Comparison of ENCODE assay signal across 1 cellular context in genomic region chr1:61049850-61050540, GRCh38.
A peak's percentile ranks its signal among the peaks of the same experiment; 100 is the strongest.
TF ChIP-seq lines count a peak whose summit lies in the region.

No MANE protein-coding gene starts in this region.

TF ChIP-seq in K562, 482 proteins besides CTCF, POLR2A, EP300 and RAD21 (continued from another document and continues in another):
- TF ChIP-seq PRDM10 (IDR thresholded peaks at IDR 0.05; ENCODE audit: partially characterized antibody) (peak; percentile 55), PHF8 (IDR thresholded peaks at IDR 0.05; ENCODE audit: borderline replicate concordance, low read length) (peak; percentile 54; the same call in 1 of the 2 replicates), GABPB2 (CRISPR knock-in tag; conservative IDR thresholded peaks at IDR 0.05) (no peak), ZNF165 (CRISPR knock-in tag; IDR thresholded peaks at IDR 0.05; ENCODE audit: borderline replicate concordance) (no peak), USF2 (CRISPR knock-in tag; IDR thresholded peaks at IDR 0.05) (no peak), MTA1 (IDR thresholded peaks at IDR 0.05; ENCODE audit: borderline replicate concordance) (no peak), HNRNPUL1 (IDR thresholded peaks at IDR 0.05; ENCODE audit: low read length) (no peak), FOXJ2 (tag; IDR thresholded peaks at IDR 0.05) (peak; percentile 47; the same call in 1 of the 2 replicates), PHF21A (IDR thresholded peaks at IDR 0.05; ENCODE audit: borderline replicate concordance, low read depth) (peak; percentile 73; the same call in 1 of the 2 replicates), MED1 (CRISPR knock-in tag; IDR thresholded peaks at IDR 0.05; ENCODE audit: borderline replicate concordance) (no peak), ESRRA (IDR thresholded peaks at IDR 0.05; ENCODE audit: borderline replicate concordance, low read depth) (peak; percentile 85), NFE2L1 (tag; IDR thresholded peaks at IDR 0.05; ENCODE audit: borderline replicate concordance, low read depth) (no peak), NR2C1 (IDR thresholded peaks at IDR 0.05) (peak; percentile 57; the same call in 1 of the 2 replicates), NR2C1 (tag; IDR thresholded peaks at IDR 0.05) (peak; percentile 82), ZNF764 (CRISPR knock-in tag; IDR thresholded peaks at IDR 0.05; ENCODE audit: low read depth) (0 out of 2 replicates have a peak, but pooled peaks have one; percentile 40), ZNF507 (tag; conservative IDR thresholded peaks at IDR 0.05) (no peak), TEAD1 (CRISPR knock-in tag; IDR thresholded peaks at IDR 0.05) (peak in 1 of 2 experiments; percentile 80; a peak in 2 of 4 replicates), ZNF609 (CRISPR knock-in tag; IDR thresholded peaks at IDR 0.05; ENCODE audit: borderline replicate concordance) (peak; percentile 54; the same call in 1 of the 2 replicates), HDAC3 (IDR thresholded peaks at IDR 0.05; ENCODE audit: borderline replicate concordance, partially characterized antibody) (no peak), NELFE (IDR thresholded peaks at IDR 0.05; ENCODE audit: insufficient read depth, insufficient read length) (no peak), BRD4 (IDR thresholded peaks at IDR 0.05) (peak; percentile 92; the same call in 1 of the 2 replicates), CHCHD3 (CRISPR knock-in tag; IDR thresholded peaks at IDR 0.05) (no peak), ZNF175 (CRISPR knock-in tag; IDR thresholded peaks at IDR 0.05; ENCODE audit: low read depth) (no peak), ZNF717 (CRISPR knock-in tag; IDR thresholded peaks at IDR 0.05) (no peak), SNIP1 (IDR thresholded peaks at IDR 0.05; ENCODE audit: low read depth) (no peak), RBM15 (IDR thresholded peaks at IDR 0.05; ENCODE audit: insufficient read depth, low read length) (no peak), ZBTB12 (CRISPR knock-in tag; IDR thresholded peaks at IDR 0.05) (no peak), ZBTB11 (CRISPR knock-in tag; IDR thresholded peaks at IDR 0.05) (no peak; a peak in 2 of 6 replicates), CHD1 (IDR thresholded peaks at IDR 0.05; ENCODE audit: low read length) (peak; percentile 42), FOXM1 (IDR thresholded peaks at IDR 0.05; ENCODE audit: low read depth) (peak; percentile 37; the same call in 1 of the 2 replicates), FOXM1 (CRISPR knock-in tag; IDR thresholded peaks at IDR 0.05; ENCODE audit: low read depth) (no peak), NRF1 (conservative IDR thresholded peaks at IDR 0.05 in 1 of 2, IDR thresholded peaks at IDR 0.05 in 1 of 2) (peak in 1 of 2 experiments; percentile 38; a peak in 3 of 4 replicates), SMAD4 (CRISPR knock-in tag; conservative IDR thresholded peaks at IDR 0.05) (peak; percentile 74), NFYB (IDR thresholded peaks at IDR 0.05; ENCODE audit: extremely low read depth, insufficient read length) (no peak), PTTG1 (tag; IDR thresholded peaks at IDR 0.05; ENCODE audit: low read depth) (no peak), SAP30 (IDR thresholded peaks at IDR 0.05; ENCODE audit: borderline replicate concordance, insufficient read depth, low read depth, low read length, poor library complexity, severe bottlenecking) (no peak), ZNF253 (CRISPR knock-in tag; conservative IDR thresholded peaks at IDR 0.05) (no peak), ZKSCAN3 (CRISPR knock-in tag; IDR thresholded peaks at IDR 0.05) (no peak), PHF20 (IDR thresholded peaks at IDR 0.05; ENCODE audit: partially characterized antibody) (no peak), ETS1 (conservative IDR thresholded peaks at IDR 0.05; ENCODE audit: control insufficient read depth, low read depth, low read length) (no peak), CSDE1 (IDR thresholded peaks at IDR 0.05) (no peak), TBP (optimal IDR thresholded peaks at IDR 0.05; ENCODE audit: low read depth, low read length) (peak; percentile 41), ZEB2 (IDR thresholded peaks at IDR 0.05) (no peak), GABPA (tag; conservative IDR thresholded peaks at IDR 0.05; ENCODE audit: low read depth) (no peak; the same call in 1 of the 2 replicates), CBFA2T2 (conservative IDR thresholded peaks at IDR 0.05) (no peak), CEBPB (tag; IDR thresholded peaks at IDR 0.05) (no peak)
- TF ChIP-seq, protein P1, sequence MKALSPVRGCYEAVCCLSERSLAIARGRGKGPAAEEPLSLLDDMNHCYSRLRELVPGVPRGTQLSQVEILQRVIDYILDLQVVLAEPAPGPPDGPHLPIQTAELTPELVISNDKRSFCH (CRISPR knock-in tag; IDR thresholded peaks at IDR 0.05), result no peak
- TF ChIP-seq, protein P1 (tag; IDR thresholded peaks at IDR 0.05), result peak; percentile 79; the same call in 1 of the 2 replicates
- TF ChIP-seq, protein P2, sequence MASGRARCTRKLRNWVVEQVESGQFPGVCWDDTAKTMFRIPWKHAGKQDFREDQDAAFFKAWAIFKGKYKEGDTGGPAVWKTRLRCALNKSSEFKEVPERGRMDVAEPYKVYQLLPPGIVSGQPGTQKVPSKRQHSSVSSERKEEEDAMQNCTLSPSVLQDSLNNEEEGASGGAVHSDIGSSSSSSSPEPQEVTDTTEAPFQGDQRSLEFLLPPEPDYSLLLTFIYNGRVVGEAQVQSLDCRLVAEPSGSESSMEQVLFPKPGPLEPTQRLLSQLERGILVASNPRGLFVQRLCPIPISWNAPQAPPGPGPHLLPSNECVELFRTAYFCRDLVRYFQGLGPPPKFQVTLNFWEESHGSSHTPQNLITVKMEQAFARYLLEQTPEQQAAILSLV (tag; IDR thresholded peaks at IDR 0.05), result no peak
- TF ChIP-seq, protein P3, sequence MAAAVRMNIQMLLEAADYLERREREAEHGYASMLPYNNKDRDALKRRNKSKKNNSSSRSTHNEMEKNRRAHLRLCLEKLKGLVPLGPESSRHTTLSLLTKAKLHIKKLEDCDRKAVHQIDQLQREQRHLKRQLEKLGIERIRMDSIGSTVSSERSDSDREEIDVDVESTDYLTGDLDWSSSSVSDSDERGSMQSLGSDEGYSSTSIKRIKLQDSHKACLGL (CRISPR knock-in tag; IDR thresholded peaks at IDR 0.05; ENCODE audit: borderline replicate concordance, poor library complexity, severe bottlenecking), result no peak
- TF ChIP-seq, protein P4, sequence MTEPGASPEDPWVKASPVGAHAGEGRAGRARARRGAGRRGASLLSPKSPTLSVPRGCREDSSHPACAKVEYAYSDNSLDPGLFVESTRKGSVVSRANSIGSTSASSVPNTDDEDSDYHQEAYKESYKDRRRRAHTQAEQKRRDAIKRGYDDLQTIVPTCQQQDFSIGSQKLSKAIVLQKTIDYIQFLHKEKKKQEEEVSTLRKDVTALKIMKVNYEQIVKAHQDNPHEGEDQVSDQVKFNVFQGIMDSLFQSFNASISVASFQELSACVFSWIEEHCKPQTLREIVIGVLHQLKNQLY (CRISPR knock-in tag; conservative IDR thresholded peaks at IDR 0.05), result no peak
